15 cellular contexts compared by ENCODE assay signal in genomic region chr10:77770081-77770867, GRCh38.
"Had no signal": no experiment of that assay in that cellular context is flagged by ENCODE, and none has a peak within 500 bp of the region (broad histone marks: within the 10 kb centered on the region; RNA-seq: fewer than 3 reads in every experiment).

No MANE protein-coding gene starts in this region.

- H3K4me1 ChIP-seq: adrenal gland, lower lobe of right lung, suprapubic skin, transverse colon, uterus had no signal

- H3K79me2 ChIP-seq: hepatocyte had no signal

- H3K27me3 ChIP-seq: adrenal gland, hepatocyte, suprapubic skin, transverse colon, uterus had no signal

- H3K4me3 ChIP-seq: adrenal gland, hepatocyte, lower lobe of right lung, suprapubic skin, transverse colon, uterus had no signal

- H3K9me3 ChIP-seq: adrenal gland, lower lobe of right lung, suprapubic skin, transverse colon, uterus had no signal

- H3K36me3 ChIP-seq: adrenal gland, lower lobe of right lung, suprapubic skin, transverse colon, uterus had no signal

- H2AFZ ChIP-seq: hepatocyte had no signal

- H3K27ac ChIP-seq: adrenal gland, hepatocyte, lower lobe of right lung, suprapubic skin, transverse colon, uterus had no signal

- FAIRE-seq: astrocyte had no signal

- DNase-seq: activated CD4-positive, alpha-beta T cell treated with anti-CD3 and anti-CD28 coated beads, Interleukin-2, amount 50 U/mL, for 1 hour; activated gamma-delta T cell treated with Interleukin-2 at 50 U/mL for 16 hours; activated T-cell treated with anti-CD3 and anti-CD28 coated beads for 4 hours; effector CD4-positive, alpha-beta T cell; left cardiac atrium; lower lobe of right lung; nucleus accumbens; stimulated activated CD4-positive, alpha-beta T cell treated with anti-CD3 and anti-CD28 coated beads, Interleukin-2, amount 100 ng/mL, for 24 hours; stimulated activated naive CD4-positive, alpha-beta T cell treated with Interleukin-2 at 50 U/mL for 16 hours; transverse colon; uterus had no signal

- H3K4me2 ChIP-seq: hepatocyte had no signal
